In genomic region chr3:131025500-131025899, GRCh38 we compare ENCODE assay signal across 8 cellular contexts. TPM values are rescaled to one million over a fixed set of nuclear protein-coding genes. Genes with fewer than 3 reads are reported as not detected.
DNase-seq lines count a peak whose midpoint lies in the region; FAIRE-seq and TF ChIP-seq lines count a peak whose summit lies in the region.

No MANE protein-coding gene starts in this region.

- H2AFZ ChIP-seq in hepatocyte = peak overlapping the region; percentile 85
- H2AFZ ChIP-seq in smooth muscle cell (ENCODE audit: low read depth) = no peak overlapping the region

- no peak for DNase-seq in H54 (ENCODE audit: insufficient read length, low spot score)
- DNase-seq in hepatocyte (ENCODE audit: low spot score) = no peak
- DNase-seq in smooth muscle cell (lab: John Stamatoyannopoulos, UW; ENCODE audit: unreplicated experiment) = no peak
- no peak for DNase-seq in SJCRH30
- no peak for DNase-seq in pons (ENCODE audit: low spot score)
- DNase-seq in NCI-H510A treated with DMSO at 0.1 percent for 48 hours (lab: John Stamatoyannopoulos, UW) = no peak
- DNase-seq in SK-N-DZ (ENCODE audit: low spot score) = no peak

- no peaks in the 10 kb centered on the region for H3K36me3 ChIP-seq in hepatocyte (replicated peaks; ENCODE audit: insufficient read depth, low read depth)
- no peaks in the 10 kb centered on the region for H3K36me3 ChIP-seq in smooth muscle cell (ENCODE audit: low read depth)
- peaks cover 2% of the 10 kb centered on the region; the same call in 1 of the 2 replicates for H3K36me3 ChIP-seq in SJCRH30

- TF ChIP-seq CTCF in WI38 (IDR thresholded peaks at IDR 0.05; ENCODE audit: low read depth, low read length) (no peak), hepatocyte (IDR thresholded peaks at IDR 0.05; ENCODE audit: poor library complexity) (no peak), smooth muscle cell (IDR thresholded peaks at IDR 0.05; ENCODE audit: borderline replicate concordance, insufficient read depth, poor library complexity, severe bottlenecking) (no peak)

- H3K4me3 ChIP-seq in WI38 (ENCODE audit: low read depth, low read length) (peak overlapping the region; percentile 81), hepatocyte (no peak overlapping the region), smooth muscle cell (peak overlapping the region; percentile 63), SJCRH30 (no peak overlapping the region)

- no peaks in the 10 kb centered on the region for H3F3A ChIP-seq in smooth muscle cell (ENCODE audit: low read depth)

- H3K4me1 ChIP-seq in hepatocyte (ENCODE audit: insufficient read depth) = peaks cover 14% of the 10 kb centered on the region
- no peaks in the 10 kb centered on the region for H3K4me1 ChIP-seq in smooth muscle cell (ENCODE audit: low read depth)
- H3K4me1 ChIP-seq in SJCRH30 = no peaks in the 10 kb centered on the region

- peak overlapping the region; percentile 96 for H3K27ac ChIP-seq in hepatocyte
- no peak overlapping the region for H3K27ac ChIP-seq in smooth muscle cell (ENCODE audit: low read depth)
- H3K27ac ChIP-seq in SJCRH30 = no peak overlapping the region

- H3K27me3 ChIP-seq in hepatocyte (no peaks in the 10 kb centered on the region), smooth muscle cell (ENCODE audit: low read depth) (no peaks in the 10 kb centered on the region), SJCRH30 (no peaks in the 10 kb centered on the region)

- H3K9me3 ChIP-seq in hepatocyte (ENCODE audit: low read depth) (no peaks in the 10 kb centered on the region), smooth muscle cell (replicated peaks; ENCODE audit: low read depth) (no peaks in the 10 kb centered on the region), SJCRH30 (replicated peaks) (no peaks in the 10 kb centered on the region)

- H3K9me2 ChIP-seq in hepatocyte (replicated peaks; ENCODE audit: insufficient read depth) = no peaks in the 10 kb centered on the region

- WGBS in hepatocyte (ENCODE audit: low lambda C conversion rate, missing lambda C conversion rate) = 48% methylated on average over 1 of the region's 1 CpG
- 100% methylated on average over 1 of the region's 1 CpG for WGBS in smooth muscle cell (ENCODE audit: low lambda C conversion rate)

- no peaks in the 10 kb centered on the region for H4K20me1 ChIP-seq in hepatocyte (ENCODE audit: insufficient read depth, poor library complexity, severe bottlenecking)
- H4K20me1 ChIP-seq in smooth muscle cell (ENCODE audit: low read depth) = no peaks in the 10 kb centered on the region

- no peak overlapping the region for H3K9ac ChIP-seq in smooth muscle cell (ENCODE audit: low read depth)

- H3K4me2 ChIP-seq in hepatocyte = peak overlapping the region; percentile 74
- peak overlapping the region; percentile 84 for H3K4me2 ChIP-seq in smooth muscle cell

- FAIRE-seq in H54 (lab: Jason Lieb, UNC) = peak; percentile 15

- no peak for TF ChIP-seq POLR2A in H54 (IDR thresholded peaks at IDR 0.05; ENCODE audit: low read depth, low read length)

- H3K79me2 ChIP-seq in hepatocyte (no peaks in the 10 kb centered on the region), smooth muscle cell (ENCODE audit: low read depth) (no peaks in the 10 kb centered on the region)

RNA-seq across cellular contexts. Expression of gene ASTE1, which starts 1.1 kb away (rescaled TPM):
- total RNA-seq in hepatocyte (5.1 and 6.5 TPM in 2 replicates), smooth muscle cell (4.0 and 6.3 TPM in 2 replicates)
- polyA plus RNA-seq in hepatocyte (4.3 and 5.3 TPM in 2 replicates), smooth muscle cell (3.3 and 3.5 TPM in 2 replicates)
- 10.4 and 10.5 TPM in 2 replicates for total RNA-seq in SJCRH30 (2014; rRNA removed; shearing (Covaris generic))
- polyA plus RNA-seq in SK-N-DZ (2014; cell fraction: cytosol; rRNA removed) = 7.8 and 11.8 TPM in 2 replicates
- polyA plus RNA-seq in SK-N-DZ (2014; cell fraction: nucleus; rRNA removed) = 3.6 and 4.7 TPM in 2 replicates

RNA-seq across cellular contexts. Expression of gene NEK11, which starts 1.2 kb away (rescaled TPM):
- total RNA-seq in hepatocyte (5.5 and 13.7 TPM in 2 replicates), smooth muscle cell (3.3 and 7.3 TPM in 2 replicates)
- polyA plus RNA-seq in hepatocyte (3.5 and 3.9 TPM in 2 replicates), smooth muscle cell (3.0 TPM in 2 replicates)
- total RNA-seq in SJCRH30 (2014; rRNA removed; shearing (Covaris generic)) = 1.9 and 2.0 TPM in 2 replicates
- polyA plus RNA-seq in SK-N-DZ (2014; cell fraction: cytosol; rRNA removed) = 1.3 TPM in 2 replicates
- 1.5 and 2.2 TPM in 2 replicates for polyA plus RNA-seq in SK-N-DZ (2014; cell fraction: nucleus; rRNA removed)

Comparison
In these comparisons a context has a peak if more than half of its experiments do, and no peak if none do; other contexts are left out.
1. H3K4me3 ChIP-seq: peak in WI38 (single experiment) and smooth muscle cell (single experiment); none in hepatocyte (single experiment) and SJCRH30 (single experiment).